Comparison of ENCODE assay signal across 13 cellular contexts in the genomic region with DNA sequence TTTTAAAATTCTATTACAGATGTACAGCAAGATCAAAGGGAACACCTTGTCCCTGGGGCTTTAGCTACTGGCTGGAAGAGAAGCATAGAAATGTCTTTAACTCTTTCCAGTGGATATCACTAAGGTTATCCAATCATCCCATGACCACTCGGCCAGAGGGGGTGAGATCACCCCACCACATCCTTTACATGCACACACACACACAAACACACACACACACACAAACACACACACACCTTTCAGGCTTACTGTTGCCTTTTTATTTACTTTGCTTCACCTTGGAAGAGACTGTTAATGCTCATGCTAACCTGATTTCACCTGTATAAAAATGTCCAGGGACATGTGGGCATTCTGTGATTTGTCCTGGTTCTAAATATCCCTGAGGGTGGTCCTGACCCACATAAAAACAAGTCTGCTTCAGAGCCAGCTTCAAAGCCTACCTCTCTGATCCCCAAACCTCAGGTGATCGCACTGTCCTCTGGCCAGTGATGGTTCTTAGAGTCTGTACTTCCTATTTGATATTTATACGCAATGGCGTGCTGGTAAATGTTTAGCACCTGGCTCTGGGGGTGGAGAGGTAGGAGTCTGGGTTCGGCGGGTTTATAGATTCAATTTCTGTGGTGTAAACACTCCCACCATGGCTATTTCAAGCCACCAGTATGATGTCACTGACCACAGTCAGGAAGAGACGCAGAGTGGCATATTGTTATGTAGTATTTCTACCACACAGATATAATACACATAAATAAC.
DNase-seq lines count a peak whose midpoint lies in the region; ATAC-seq and TF ChIP-seq lines count a peak whose summit lies in the region.
"Had no signal": no experiment of that assay in that cellular context is flagged by ENCODE, and none has a peak within 500 bp of the region (broad histone marks: within the 10 kb centered on the region; RNA-seq: fewer than 3 reads in every experiment).

No MANE protein-coding gene starts in this region.

- H3K27me3 ChIP-seq in gastrocnemius medialis: no peaks in the 10 kb centered on the region
- H3K27me3 ChIP-seq in brain microvascular endothelial cell (replicated peaks): no peaks in the 10 kb centered on the region

- ATAC-seq in GM19351 (IDR thresholded peaks at IDR 0.05; ENCODE audit: unreplicated experiment): peak; percentile 95
- peak; percentile 90 for ATAC-seq in HG03045 (IDR thresholded peaks at IDR 0.05; ENCODE audit: unreplicated experiment)
- no peak for ATAC-seq in Right ventricle myocardium inferior
- ATAC-seq in gastrocnemius medialis: no peak

- H3K9me3 ChIP-seq in gastrocnemius medialis: no peaks in the 10 kb centered on the region
- H3K9me3 ChIP-seq: thoracic aorta had no signal

- H3K27ac ChIP-seq in gastrocnemius medialis (no peak overlapping the region), brain microvascular endothelial cell (no peak overlapping the region)
- H3K27ac ChIP-seq: epithelial cell of prostate, thoracic aorta had no signal

- in situ Hi-C loops in gastrocnemius medialis (cut with MboI; ENCODE audit: low sequenced_read_pairs in 4 of 4): no loop called here
- in situ Hi-C loops in brain microvascular endothelial cell (cut with HindIII; ENCODE audit: low pct_ligation_motif_present, low sequenced_read_pairs): no loop called here

- TF ChIP-seq POLR2A in gastrocnemius medialis (IDR thresholded peaks at IDR 0.05): no peak

- H3K4me1 ChIP-seq in gastrocnemius medialis: peaks cover 0 to 5% of the 10 kb centered on the region in 2 donors

- TF ChIP-seq CTCF in gastrocnemius medialis (IDR thresholded peaks at IDR 0.05 in 4 of 5, conservative IDR thresholded peaks at IDR 0.05 in 1 of 5) (no peak), brain microvascular endothelial cell (IDR thresholded peaks at IDR 0.05; ENCODE audit: low read depth, low read length, missing control alignments) (no peak)

- H3K4me3 ChIP-seq in gastrocnemius medialis: no peak overlapping the region
- H3K4me3 ChIP-seq in brain microvascular endothelial cell (ENCODE audit: low read depth, low read length): no peak overlapping the region
- H3K4me3 ChIP-seq: thoracic aorta had no signal

- DNase-seq in ELR (ENCODE audit: low read depth): peak; percentile 17
- DNase-seq in RPMI8226: peak; percentile 36
- no peak for DNase-seq in middle frontal gyrus (ENCODE audit: extremely low spot score, low spot score)
- DNase-seq in Right ventricle myocardium inferior (ENCODE audit: missing footprints): no peak
- no peak for DNase-seq in gastrocnemius medialis
- DNase-seq in brain microvascular endothelial cell: no peak
- DNase-seq: activated CD8-positive, alpha-beta memory T cell treated with anti-CD3 and anti-CD28 coated beads, Interleukin-2, amount 50 U/mL, for 4 hours; NCI-H187; nucleus accumbens had no signal

- H3K36me3 ChIP-seq in gastrocnemius medialis: no peaks in the 10 kb centered on the region
- H3K36me3 ChIP-seq in brain microvascular endothelial cell (replicated peaks): no peaks in the 10 kb centered on the region
- H3K36me3 ChIP-seq: thoracic aorta had no signal

- intact Hi-C loops in Right ventricle myocardium inferior (cut with DNase I): no loop called here
- intact Hi-C loops in gastrocnemius medialis (cut with DNase I; ENCODE audit: low total_unique reads): no loop called here

Comparison
In these comparisons a context has a peak if more than half of its experiments do, and no peak if none do; other contexts are left out.
1. DNase-seq: peak in ELR (single experiment) and RPMI8226 (single experiment); none in middle frontal gyrus (single experiment), Right ventricle myocardium inferior (single experiment), gastrocnemius medialis (0 of 2) and brain microvascular endothelial cell (single experiment).
2. ATAC-seq: peak in GM19351 (single experiment) and HG03045 (single experiment); none in Right ventricle myocardium inferior (single experiment) and gastrocnemius medialis (0 of 2).